In the genomic region with DNA sequence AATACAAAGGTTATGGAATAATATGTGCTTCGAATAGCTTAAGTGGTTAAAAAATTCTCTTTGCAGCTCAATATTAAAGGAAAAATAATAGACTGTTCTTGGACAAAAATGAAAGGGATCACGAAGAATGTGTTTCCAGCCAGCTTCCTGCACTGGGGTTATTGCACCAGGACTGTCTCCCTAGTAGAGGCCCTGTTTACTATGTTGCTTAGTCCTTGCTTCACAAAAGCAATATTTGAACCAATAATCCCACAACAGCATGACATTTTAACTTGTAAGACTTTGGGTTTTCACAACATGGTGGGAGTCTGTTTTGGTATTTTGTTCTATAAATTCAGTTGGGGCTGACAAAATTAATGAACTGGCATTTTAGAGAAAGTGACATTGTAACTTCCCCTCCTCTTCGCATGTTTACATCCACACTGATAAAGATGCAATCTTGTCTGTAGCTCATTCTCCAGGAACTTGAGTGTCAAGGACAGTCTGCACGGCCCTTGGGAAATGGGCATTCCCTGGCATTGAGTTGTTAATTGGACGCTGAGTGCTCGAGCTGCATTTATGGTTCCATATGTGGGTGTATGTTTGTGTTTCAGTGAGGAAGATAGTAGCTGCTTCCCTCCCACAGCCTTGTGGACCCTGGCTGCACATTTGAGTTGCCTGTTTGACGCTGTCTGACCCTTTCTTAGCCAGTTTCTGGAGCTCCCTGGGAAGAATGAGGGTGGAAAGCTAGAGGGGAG, we compare ENCODE assay signal across 18 cellular contexts. TPM values are rescaled to one million over a fixed set of nuclear protein-coding genes. Genes with fewer than 3 reads are reported as not detected.
DNase-seq lines count a peak whose midpoint lies in the region; ATAC-seq and TF ChIP-seq lines count a peak whose summit lies in the region.
"Had no signal": no experiment of that assay in that cellular context is flagged by ENCODE, and none has a peak within 500 bp of the region (broad histone marks: within the 10 kb centered on the region; RNA-seq: fewer than 3 reads in every experiment).

No MANE protein-coding gene starts in this region.

- H3K9me3 Mint-ChIP-seq in brain = peaks cover 0 to 8% (median 0%) of the 10 kb centered on the region in 5 experiments
- H3K9me3 Mint-ChIP-seq in mesothelial cell of epicardium = peaks cover 4% of the 10 kb centered on the region
- H3K9me3 Mint-ChIP-seq in neural progenitor cell = peaks cover 18% of the 10 kb centered on the region
- H3K9me3 Mint-ChIP-seq in activated T-helper 1 cell treated with anti-CD3 and anti-CD28 coated beads, Interleukin-12 subunit alpha, Interleukin-12 subunit beta, Interleukin-2, Interleukin-4 antibody, amounts not matched to agents 30 ng/mL and 10 ng/mL and 1 ng/mL, durations not matched to agents 14 hours and 24 hours and 36 hours = no peaks in the 10 kb centered on the region
- H3K9me3 Mint-ChIP-seq: CD8-positive, alpha-beta T cell had no signal

- H3K4me3 Mint-ChIP-seq in brain (no peak overlapping the region), mesothelial cell of epicardium (no peak overlapping the region), neural progenitor cell (no peak overlapping the region)
- H3K4me3 Mint-ChIP-seq in activated T-helper 1 cell treated with anti-CD3 and anti-CD28 coated beads, Interleukin-12 subunit alpha, Interleukin-12 subunit beta, Interleukin-2, Interleukin-4 antibody, amounts not matched to agents 30 ng/mL and 10 ng/mL and 1 ng/mL, durations not matched to agents 14 hours and 24 hours and 36 hours = no peak overlapping the region
- H3K4me3 Mint-ChIP-seq: CD8-positive, alpha-beta T cell had no signal

- H4K20me1 ChIP-seq in neural progenitor cell (ENCODE audit: low read depth) = peaks cover 15% of the 10 kb centered on the region
- H4K20me1 ChIP-seq: BLaER1 had no signal

- H3K36me3 ChIP-seq in HUES48 (ENCODE audit: control insufficient read depth, insufficient read depth, low read length) (no peaks in the 10 kb centered on the region), iPS-18a (ENCODE audit: control insufficient read depth, low read depth, low read length) (no peaks in the 10 kb centered on the region), neural progenitor cell (no peaks in the 10 kb centered on the region)
- H3K36me3 ChIP-seq: BLaER1, SJCRH30 had no signal

- no peak overlapping the region for H3K4me2 ChIP-seq in neural progenitor cell
- H3K4me2 ChIP-seq: BLaER1 had no signal

- H3K9ac ChIP-seq in HUES48 (ENCODE audit: low read depth, low read length) (no peak overlapping the region), iPS-18a (ENCODE audit: low read length) (peak overlapping the region; percentile 8), neural progenitor cell (no peak overlapping the region)
- H3K9ac ChIP-seq: BLaER1 had no signal

- H3F3A ChIP-seq in neural progenitor cell (ENCODE audit: low read depth) = no peaks in the 10 kb centered on the region

- H3K27me3 Mint-ChIP-seq in brain (peaks cover 9% of the 10 kb centered on the region), mesothelial cell of epicardium (ENCODE audit: low read depth) (no peaks in the 10 kb centered on the region), neural progenitor cell (ENCODE audit: insufficient read depth, low read depth) (peaks cover 6% of the 10 kb centered on the region)
- peaks cover 10% of the 10 kb centered on the region for H3K27me3 Mint-ChIP-seq in activated T-helper 1 cell treated with anti-CD3 and anti-CD28 coated beads, Interleukin-12 subunit alpha, Interleukin-12 subunit beta, Interleukin-2, Interleukin-4 antibody, amounts not matched to agents 30 ng/mL and 10 ng/mL and 1 ng/mL, durations not matched to agents 14 hours and 24 hours and 36 hours (ENCODE audit: insufficient read depth)

- H3K27me3 ChIP-seq in HUES48 (ENCODE audit: control insufficient read depth, insufficient read depth, low read length) (no peaks in the 10 kb centered on the region), iPS-18a (ENCODE audit: control insufficient read depth, insufficient read depth, low read length) (no peaks in the 10 kb centered on the region), neural progenitor cell (no peaks in the 10 kb centered on the region)
- H3K27me3 ChIP-seq: BLaER1, SJCRH30 had no signal

- H3K27ac Mint-ChIP-seq in brain = peak overlapping the region in 3 of 5 experiments; percentile 22 to 68 (median 37)
- H3K27ac Mint-ChIP-seq in mesothelial cell of epicardium = peak overlapping the region; percentile 93
- H3K27ac Mint-ChIP-seq in neural progenitor cell = no peak overlapping the region
- no peak overlapping the region for H3K27ac Mint-ChIP-seq in activated T-helper 1 cell treated with anti-CD3 and anti-CD28 coated beads, Interleukin-12 subunit alpha, Interleukin-12 subunit beta, Interleukin-2, Interleukin-4 antibody, amounts not matched to agents 30 ng/mL and 10 ng/mL and 1 ng/mL, durations not matched to agents 14 hours and 24 hours and 36 hours
- H3K27ac Mint-ChIP-seq: CD8-positive, alpha-beta T cell had no signal

- H3K4me1 ChIP-seq in HUES48 (ENCODE audit: control insufficient read depth, insufficient read depth, low read length) (peaks cover 44% of the 10 kb centered on the region), iPS-18a (ENCODE audit: control insufficient read depth, low read depth, low read length) (peaks cover 47% of the 10 kb centered on the region), neural progenitor cell (no peaks in the 10 kb centered on the region)
- H3K4me1 ChIP-seq: BLaER1, SJCRH30 had no signal

- H3K27ac ChIP-seq in HUES48 (ENCODE audit: low read depth, low read length) (peak overlapping the region; percentile 7), iPS-18a (ENCODE audit: low read length) (peak overlapping the region; percentile 9), neural progenitor cell (no peak overlapping the region)
- H3K27ac ChIP-seq: BLaER1, SJCRH30 had no signal

- no peak for DNase-seq in mesothelial cell of epicardium (ENCODE audit: low spot score in 2 of 2, unreplicated experiment in 2 of 2)
- no peak for DNase-seq in neural progenitor cell (ENCODE audit: low spot score)
- no peak for DNase-seq in activated T-helper 1 cell treated with anti-CD3 and anti-CD28 coated beads, Interleukin-12 subunit alpha, Interleukin-12 subunit beta, Interleukin-2, Interleukin-4 antibody, amounts not matched to agents 30 ng/mL and 10 ng/mL and 1 ng/mL, durations not matched to agents 14 hours and 24 hours and 36 hours (ENCODE audit: low spot score)
- no peak for DNase-seq in islet precursor cell
- DNase-seq: Calu3; CD8-positive, alpha-beta T cell; DMS53; NCI-H1092; NCI-H1436 treated with DMSO at 0.1 percent for 48 hours; NCI-H2029; NCI-H526 treated with DMSO at 0.1 percent for 48 hours; SJCRH30 had no signal

- no peak overlapping the region for H2AFZ ChIP-seq in neural progenitor cell (replicated peaks)

- no peaks in the 10 kb centered on the region for H3K9me3 ChIP-seq in HUES48 (ENCODE audit: control insufficient read depth, insufficient read depth, low read length)
- no peaks in the 10 kb centered on the region for H3K9me3 ChIP-seq in iPS-18a (ENCODE audit: control insufficient read depth, low read depth, low read length)
- H3K9me3 ChIP-seq in neural progenitor cell (ENCODE audit: low read depth) = peaks cover 3% of the 10 kb centered on the region
- H3K9me3 ChIP-seq: BLaER1, SJCRH30 had no signal

- TF ChIP-seq CTCF in brain (conservative IDR thresholded peaks at IDR 0.05) = no peak
- no peak for TF ChIP-seq CTCF in mesothelial cell of epicardium (IDR thresholded peaks at IDR 0.05; ENCODE audit: unreplicated experiment)
- no peak for TF ChIP-seq CTCF in neural progenitor cell (IDR thresholded peaks at IDR 0.05)

- peaks cover 7% of the 10 kb centered on the region for H3K36me3 Mint-ChIP-seq in brain
- peaks cover 2% of the 10 kb centered on the region for H3K36me3 Mint-ChIP-seq in mesothelial cell of epicardium
- H3K36me3 Mint-ChIP-seq in neural progenitor cell = peaks cover 10% of the 10 kb centered on the region
- no peaks in the 10 kb centered on the region for H3K36me3 Mint-ChIP-seq in activated T-helper 1 cell treated with anti-CD3 and anti-CD28 coated beads, Interleukin-12 subunit alpha, Interleukin-12 subunit beta, Interleukin-2, Interleukin-4 antibody, amounts not matched to agents 30 ng/mL and 10 ng/mL and 1 ng/mL, durations not matched to agents 14 hours and 24 hours and 36 hours (ENCODE audit: low read depth)
- H3K36me3 Mint-ChIP-seq: CD8-positive, alpha-beta T cell had no signal

- H3K4me3 ChIP-seq in HUES48 (ENCODE audit: low read depth, low read length) = no peak overlapping the region
- H3K4me3 ChIP-seq in iPS-18a (ENCODE audit: low read length) = peak overlapping the region; percentile 9
- no peak overlapping the region for H3K4me3 ChIP-seq in neural progenitor cell
- H3K4me3 ChIP-seq: BLaER1, SJCRH30 had no signal

- no peak for ATAC-seq in GM19328 (IDR thresholded peaks at IDR 0.05; ENCODE audit: unreplicated experiment)
- ATAC-seq: CD8-positive, alpha-beta T cell; Panc1 had no signal

- intact Hi-C loops in activated T-helper 1 cell treated with anti-CD3 and anti-CD28 coated beads, Interleukin-12 subunit alpha, Interleukin-12 subunit beta, Interleukin-2, Interleukin-4 antibody, amounts not matched to agents 30 ng/mL and 10 ng/mL and 1 ng/mL, durations not matched to agents 14 hours and 24 hours and 36 hours (cut with micrococcal nuclease) = no loop called here

- peaks cover 19% of the 10 kb centered on the region for H3K4me1 Mint-ChIP-seq in brain
- peaks cover 19% of the 10 kb centered on the region for H3K4me1 Mint-ChIP-seq in mesothelial cell of epicardium
- H3K4me1 Mint-ChIP-seq in neural progenitor cell = peaks cover 23% of the 10 kb centered on the region
- H3K4me1 Mint-ChIP-seq in activated T-helper 1 cell treated with anti-CD3 and anti-CD28 coated beads, Interleukin-12 subunit alpha, Interleukin-12 subunit beta, Interleukin-2, Interleukin-4 antibody, amounts not matched to agents 30 ng/mL and 10 ng/mL and 1 ng/mL, durations not matched to agents 14 hours and 24 hours and 36 hours (ENCODE audit: low read depth) = no peaks in the 10 kb centered on the region

- H3K79me2 ChIP-seq in neural progenitor cell (ENCODE audit: low read depth) = peaks cover 33% of the 10 kb centered on the region

RNA-seq across cellular contexts. Expression of a gene that starts 39.1 kb away (rescaled TPM):
- polyA plus RNA-seq in brain (ENCODE audit: insufficient read depth, low read depth, low replicate concordance) = 9.0 TPM
- total RNA-seq in mesothelial cell of epicardium (12.5 to 13.5 TPM (median 13.3 TPM) in 3 replicates), neural progenitor cell (ENCODE audit: low replicate concordance) (9.1 and 11.8 TPM in 2 replicates)
- not detected in 2 replicates for total RNA-seq in activated T-helper 1 cell treated with anti-CD3 and anti-CD28 coated beads, Interleukin-12 subunit alpha, Interleukin-12 subunit beta, Interleukin-2, Interleukin-4 antibody, amounts not matched to agents 30 ng/mL and 10 ng/mL and 1 ng/mL, durations not matched to agents 14 hours and 24 hours and 36 hours
- total RNA-seq: CD8-positive, alpha-beta T cell had no signal

RNA-seq across cellular contexts. Expression of a gene that starts 59.6 kb away (rescaled TPM):
- 5.8 TPM for polyA plus RNA-seq in brain (ENCODE audit: insufficient read depth, low read depth, low replicate concordance)
- 6.4 to 7.7 TPM (median 7.3 TPM) in 3 replicates for total RNA-seq in mesothelial cell of epicardium
- total RNA-seq in neural progenitor cell (ENCODE audit: low replicate concordance) = 10.6 and 13.6 TPM in 2 replicates
- total RNA-seq in activated T-helper 1 cell treated with anti-CD3 and anti-CD28 coated beads, Interleukin-12 subunit alpha, Interleukin-12 subunit beta, Interleukin-2, Interleukin-4 antibody, amounts not matched to agents 30 ng/mL and 10 ng/mL and 1 ng/mL, durations not matched to agents 14 hours and 24 hours and 36 hours = not detected in 2 replicates
- total RNA-seq: CD8-positive, alpha-beta T cell; SJCRH30 had no signal

Comparison
In these comparisons a context has a peak if more than half of its experiments do, and no peak if none do; other contexts are left out.
1. H3K27ac Mint-ChIP-seq: peak in brain (3 of 5) and mesothelial cell of epicardium (single experiment); none in neural progenitor cell (single experiment) and activated T-helper 1 cell treated with anti-CD3 and anti-CD28 coated beads, Interleukin-12 subunit alpha, Interleukin-12 subunit beta, Interleukin-2, Interleukin-4 antibody, amounts not matched to agents 30 ng/mL and 10 ng/mL and 1 ng/mL, durations not matched to agents 14 hours and 24 hours and 36 hours (single experiment).
2. RNA of a gene that starts 39.1 kb away (total RNA-seq): 12.5 to 13.5 TPM in mesothelial cell of epicardium and 9.1 to 11.8 TPM in neural progenitor cell; not detected in activated T-helper 1 cell treated with anti-CD3 and anti-CD28 coated beads, Interleukin-12 subunit alpha, Interleukin-12 subunit beta, Interleukin-2, Interleukin-4 antibody, amounts not matched to agents 30 ng/mL and 10 ng/mL and 1 ng/mL, durations not matched to agents 14 hours and 24 hours and 36 hours; every median in the first group is over 10 times any median in the second.